1 cellular context compared by ENCODE assay signal in the genomic region with DNA sequence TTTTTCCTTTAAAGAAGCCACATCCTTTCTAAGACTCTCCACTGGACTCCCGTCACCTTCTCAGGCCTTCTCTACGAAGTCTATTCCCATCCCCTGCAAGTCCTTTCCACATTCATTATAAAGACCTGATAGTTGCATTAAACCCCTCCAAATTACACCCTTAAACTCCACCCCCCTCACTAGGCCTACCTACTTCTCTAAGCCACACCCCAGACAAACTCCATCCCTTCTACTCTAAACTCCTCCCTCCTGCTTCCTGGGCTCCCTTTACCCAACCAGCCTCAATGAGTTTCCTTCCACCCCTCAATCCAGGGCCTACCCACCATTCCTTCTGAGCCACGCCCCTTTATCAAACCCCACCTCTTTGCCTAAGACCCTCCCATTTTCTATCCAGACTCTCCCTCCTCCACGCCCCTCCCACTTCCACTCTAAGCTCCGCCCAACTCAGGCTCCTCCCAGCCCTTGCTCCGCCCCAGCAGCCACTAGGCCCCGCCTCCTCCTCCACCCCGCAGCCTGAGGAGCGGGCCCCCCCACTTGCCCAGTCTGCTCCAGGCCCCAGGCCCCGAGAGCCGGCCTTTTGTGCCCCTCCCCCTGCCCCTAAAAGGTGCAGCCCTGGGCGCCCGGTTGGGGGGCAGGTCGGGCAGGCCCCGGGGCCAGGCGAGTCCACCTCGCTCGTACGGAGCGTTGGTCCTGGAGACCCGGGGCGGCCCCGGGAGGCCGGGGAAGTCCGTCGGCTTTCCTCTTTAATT.
TF ChIP-seq lines count a peak whose summit lies in the region.

No MANE protein-coding gene starts in this region.

TF ChIP-seq in SK-N-SH, 30 proteins besides CTCF, POLR2A, EP300 and RAD21:
- TF ChIP-seq RXRA (IDR thresholded peaks at IDR 0.05; ENCODE audit: borderline replicate concordance, low read depth) (no peak), RCOR1 (IDR thresholded peaks at IDR 0.05; ENCODE audit: low read length) (no peak), MEF2A (IDR thresholded peaks at IDR 0.05; ENCODE audit: borderline replicate concordance, low read depth) (no peak), CHD2 (IDR thresholded peaks at IDR 0.05; ENCODE audit: low read length, partially characterized antibody) (no peak), FOXJ3 (CRISPR knock-in tag; IDR thresholded peaks at IDR 0.05) (no peak), SMC3 (IDR thresholded peaks at IDR 0.05; ENCODE audit: low read depth, low read length) (no peak), EZH2phosphoT487 (IDR thresholded peaks at IDR 0.05; ENCODE audit: borderline replicate concordance, low read depth) (no peak), SIN3A (IDR thresholded peaks at IDR 0.05; ENCODE audit: borderline replicate concordance, low read depth, low read length) (no peak), TAF1 (IDR thresholded peaks at IDR 0.05; ENCODE audit: borderline replicate concordance, low read depth, low read length) (peak; percentile 56; the same call in 1 of the 2 replicates), RFX5 (IDR thresholded peaks at IDR 0.05; ENCODE audit: low read length) (no peak), POLR2AphosphoS5 (IDR thresholded peaks at IDR 0.05; ENCODE audit: low read depth, low read length) (0 out of 2 replicates have a peak, but pooled peaks have one; percentile 15), ELF1 (IDR thresholded peaks at IDR 0.05) (no peak), GABPA (IDR thresholded peaks at IDR 0.05; ENCODE audit: low read depth) (no peak)
- TF ChIP-seq, protein P1, sequence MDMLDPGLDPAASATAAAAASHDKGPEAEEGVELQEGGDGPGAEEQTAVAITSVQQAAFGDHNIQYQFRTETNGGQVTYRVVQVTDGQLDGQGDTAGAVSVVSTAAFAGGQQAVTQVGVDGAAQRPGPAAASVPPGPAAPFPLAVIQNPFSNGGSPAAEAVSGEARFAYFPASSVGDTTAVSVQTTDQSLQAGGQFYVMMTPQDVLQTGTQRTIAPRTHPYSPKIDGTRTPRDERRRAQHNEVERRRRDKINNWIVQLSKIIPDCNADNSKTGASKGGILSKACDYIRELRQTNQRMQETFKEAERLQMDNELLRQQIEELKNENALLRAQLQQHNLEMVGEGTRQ (IDR thresholded peaks at IDR 0.05; ENCODE audit: borderline replicate concordance, low read depth, low read length) = no peak
- TF ChIP-seq, protein P2, sequence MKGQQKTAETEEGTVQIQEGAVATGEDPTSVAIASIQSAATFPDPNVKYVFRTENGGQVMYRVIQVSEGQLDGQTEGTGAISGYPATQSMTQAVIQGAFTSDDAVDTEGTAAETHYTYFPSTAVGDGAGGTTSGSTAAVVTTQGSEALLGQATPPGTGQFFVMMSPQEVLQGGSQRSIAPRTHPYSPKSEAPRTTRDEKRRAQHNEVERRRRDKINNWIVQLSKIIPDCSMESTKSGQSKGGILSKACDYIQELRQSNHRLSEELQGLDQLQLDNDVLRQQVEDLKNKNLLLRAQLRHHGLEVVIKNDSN (IDR thresholded peaks at IDR 0.05; ENCODE audit: borderline replicate concordance, low read depth) = no peak
